8 cellular contexts compared by ENCODE assay signal in genomic region chr16:89422527-89422904, GRCh38.
DNase-seq lines count a peak whose midpoint lies in the region; ATAC-seq lines count a peak whose summit lies in the region.

No MANE protein-coding gene starts in this region.

- no peaks in the 10 kb centered on the region for H3K27me3 Mint-ChIP-seq in activated CD4-positive, alpha-beta T cell treated with anti-CD3 and anti-CD28 coated beads for 36 hours
- H3K27me3 Mint-ChIP-seq in immature natural killer cell (ENCODE audit: low read depth in 3 of 3): peaks cover 9 to 29% (median 21%) of the 10 kb centered on the region in 3 donors

- peaks cover 47% of the 10 kb centered on the region for H3K36me3 Mint-ChIP-seq in activated CD4-positive, alpha-beta T cell treated with anti-CD3 and anti-CD28 coated beads for 36 hours (ENCODE audit: low read depth)
- H3K36me3 Mint-ChIP-seq in immature natural killer cell: peaks cover 0 to 22% (median 20%) of the 10 kb centered on the region in 3 donors

- peak; percentile 74 for ATAC-seq in activated CD4-positive, alpha-beta T cell treated with anti-CD3 and anti-CD28 coated beads for 36 hours
- peak; percentile 64 for ATAC-seq in HG03045 (IDR thresholded peaks at IDR 0.05; ENCODE audit: unreplicated experiment)
- no peak for ATAC-seq in HG03025 (IDR thresholded peaks at IDR 0.05; ENCODE audit: low FRiP score, unreplicated experiment)

- peaks cover 89% of the 10 kb centered on the region for H3K4me1 Mint-ChIP-seq in activated CD4-positive, alpha-beta T cell treated with anti-CD3 and anti-CD28 coated beads for 36 hours
- peaks cover 85 to 94% of the 10 kb centered on the region in 2 donors for H3K4me1 Mint-ChIP-seq in immature natural killer cell

- DNase-seq in activated CD4-positive, alpha-beta T cell treated with anti-CD3 and anti-CD28 coated beads for 36 hours: peak; percentile 65
- DNase-seq in activated CD4-positive, alpha-beta T cell treated with anti-CD3 and anti-CD28 coated beads for 1 hour: no peak
- peak; percentile 26 to 28 for DNase-seq in activated CD4-positive, alpha-beta T cell treated with anti-CD3 and anti-CD28 coated beads, Interleukin-2, amount 50 U/mL, for 4 hours
- DNase-seq in immature natural killer cell: no peak
- no peak for DNase-seq in NCI-H187 treated with DMSO at 0.1 percent for 48 hours (lab: John Stamatoyannopoulos, UW)
- DNase-seq in AG20443 (ENCODE audit: low spot score): no peak

- H3K27ac Mint-ChIP-seq in activated CD4-positive, alpha-beta T cell treated with anti-CD3 and anti-CD28 coated beads for 36 hours: peak overlapping the region; percentile 74
- H3K27ac Mint-ChIP-seq in immature natural killer cell: peak overlapping the region; percentile 78 to 92 (median 89)

- CTCF ChIA-PET in activated CD4-positive, alpha-beta T cell treated with anti-CD3 and anti-CD28 coated beads for 36 hours (lab: Charles Lee): interaction anchor here (0.6 to 1.2 kb wide), 3 partner anchors 13 to 113 kb away, joined by 3 to 5 read pairs (median 4); no protein-coding TSS in a partner anchor

- intact Hi-C loops in activated CD4-positive, alpha-beta T cell treated with anti-CD3 and anti-CD28 coated beads for 36 hours (cut with DNase I, micrococcal nuclease): loop anchor here (2.0 to 5.0 kb wide), 5 partner anchors 14 to 100 kb away; no protein-coding TSS in a partner anchor

- no peaks in the 10 kb centered on the region for H3K9me3 Mint-ChIP-seq in activated CD4-positive, alpha-beta T cell treated with anti-CD3 and anti-CD28 coated beads for 36 hours (ENCODE audit: low read depth)
- no peaks in the 10 kb centered on the region for H3K9me3 Mint-ChIP-seq in immature natural killer cell

- POLR2A ChIA-PET in activated CD4-positive, alpha-beta T cell treated with anti-CD3 and anti-CD28 coated beads for 36 hours (lab: Charles Lee): interaction anchor here (0.6 to 1.1 kb wide), 4 partner anchors 13 to 106 kb away, joined by 3 to 4 read pairs (median 4); no protein-coding TSS in a partner anchor

- H3K4me3 Mint-ChIP-seq in activated CD4-positive, alpha-beta T cell treated with anti-CD3 and anti-CD28 coated beads for 36 hours: peak overlapping the region; percentile 15
- peak overlapping the region; percentile 66 to 81 (median 75) for H3K4me3 Mint-ChIP-seq in immature natural killer cell

Comparison
In these comparisons a context has a peak if more than half of its experiments do, and no peak if none do; other contexts are left out.
1. DNase-seq: peak in activated CD4-positive, alpha-beta T cell treated with anti-CD3 and anti-CD28 coated beads for 36 hours (single experiment) and activated CD4-positive, alpha-beta T cell treated with anti-CD3 and anti-CD28 coated beads, Interleukin-2, amount 50 U/mL, for 4 hours (2 of 2); none in activated CD4-positive, alpha-beta T cell treated with anti-CD3 and anti-CD28 coated beads for 1 hour (single experiment), immature natural killer cell (0 of 3), NCI-H187 treated with DMSO at 0.1 percent for 48 hours (single experiment) and AG20443 (single experiment).